8 cellular contexts compared by ENCODE assay signal in the genomic region with DNA sequence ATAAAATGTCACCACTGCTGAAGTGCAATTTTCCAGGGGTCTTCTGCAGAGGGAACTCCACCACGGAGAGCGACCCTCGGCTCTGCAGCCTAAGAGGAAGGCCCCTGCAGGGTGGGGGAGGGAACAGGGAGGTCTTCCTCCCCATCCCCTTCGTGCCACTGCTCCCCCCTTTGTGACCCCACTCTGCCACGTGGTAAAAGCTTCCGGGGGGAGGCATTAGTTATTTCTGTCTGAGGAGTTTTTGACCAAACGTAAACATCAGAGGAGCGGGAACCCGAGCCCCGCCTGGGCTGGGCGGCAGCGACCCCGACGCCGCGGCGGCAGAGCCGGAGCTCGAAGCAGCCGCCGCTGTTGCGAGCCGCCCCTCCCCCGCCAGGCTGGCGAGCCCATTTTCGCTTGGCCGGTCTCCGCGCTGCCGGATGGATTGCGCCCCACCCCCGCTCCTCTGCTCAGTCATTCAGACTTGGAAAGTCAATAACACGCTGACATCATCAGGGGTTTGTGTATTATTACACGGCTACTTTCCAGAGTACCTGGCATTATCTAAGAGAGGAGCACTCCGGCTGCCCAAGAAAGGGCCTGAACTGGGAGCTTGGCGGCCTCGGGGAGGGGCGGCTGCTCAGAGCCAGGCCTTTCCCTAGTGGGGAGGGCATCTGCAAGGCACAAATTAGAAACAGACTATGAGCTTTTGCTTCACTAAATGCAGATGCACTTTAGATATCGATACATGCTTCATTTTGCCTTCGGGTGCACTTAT.
DNase-seq lines count a peak whose midpoint lies in the region; ATAC-seq and TF ChIP-seq lines count a peak whose summit lies in the region.

No MANE protein-coding gene starts in this region.

- no peak for TF ChIP-seq CTCF in HFF-Myc (IDR thresholded peaks at IDR 0.05; ENCODE audit: low read depth, low read length, missing control alignments)
- TF ChIP-seq CTCF in gastroesophageal sphincter (IDR thresholded peaks at IDR 0.05): peak in 2 of 4 experiments; percentile 13 to 23

- CTCF ChIA-PET in activated naive CD4-positive, alpha-beta T cell treated with anti-CD3 and anti-CD28 coated beads, Interleukin-2, amount 10 ng/mL, durations not matched to agents 7 days and 5 days (lab: Charles Lee): interaction anchor here (0.7 to 2.7 kb wide), 10 partner anchors 14 to 419 kb away, joined by 3 to 21 read pairs (median 4); a partner anchor contains a TSS

- H3K4me3 Mint-ChIP-seq in activated naive CD4-positive, alpha-beta T cell treated with anti-CD3 and anti-CD28 coated beads, Interleukin-2, amount 10 ng/mL, durations not matched to agents 7 days and 5 days: peak overlapping the region; percentile 73

- H3K27me3 Mint-ChIP-seq in activated naive CD4-positive, alpha-beta T cell treated with anti-CD3 and anti-CD28 coated beads, Interleukin-2, amount 10 ng/mL, durations not matched to agents 7 days and 5 days: peaks cover 5% of the 10 kb centered on the region

- H3K27me3 ChIP-seq in SJSA1 (replicated peaks): no peaks in the 10 kb centered on the region
- H3K27me3 ChIP-seq in gastroesophageal sphincter: no peaks in the 10 kb centered on the region

- ATAC-seq in gastroesophageal sphincter: peak; percentile 91

- 0% methylated on average over 2 to 10 of the region's 40 CpGs for WGBS in gastroesophageal sphincter (ENCODE audit: low coverage in 1 of 2), 2 donors

- H3K36me3 ChIP-seq in SJSA1 (no peaks in the 10 kb centered on the region), gastroesophageal sphincter (no peaks in the 10 kb centered on the region)

- peak in 1 of 2 donors; percentile 5 for TF ChIP-seq POLR2A in gastroesophageal sphincter (IDR thresholded peaks at IDR 0.05)

- H3K36me3 Mint-ChIP-seq in activated naive CD4-positive, alpha-beta T cell treated with anti-CD3 and anti-CD28 coated beads, Interleukin-2, amount 10 ng/mL, durations not matched to agents 7 days and 5 days: peaks cover 1% of the 10 kb centered on the region

- H3K27ac Mint-ChIP-seq in activated naive CD4-positive, alpha-beta T cell treated with anti-CD3 and anti-CD28 coated beads, Interleukin-2, amount 10 ng/mL, durations not matched to agents 7 days and 5 days: peak overlapping the region; percentile 99

- peak; percentile 93 for DNase-seq in GM03348 (ENCODE audit: low spot score)
- DNase-seq in HFF-Myc (ENCODE audit: extremely low read depth, low read depth): peak; percentile 99
- peak; percentile 92 for DNase-seq in MV-4-11 (lab: John Stamatoyannopoulos, UW)
- peak; percentile 93 to 97 for DNase-seq in SJSA1 (ENCODE audit: low read depth in 1 of 2, low spot score in 2 of 2)
- DNase-seq in activated naive CD4-positive, alpha-beta T cell treated with anti-CD3 and anti-CD28 coated beads, Interleukin-2, amount 10 ng/mL, durations not matched to agents 7 days and 5 days: peak; percentile 94
- peak; percentile 97 for DNase-seq in non-pigmented ciliary epithelial cell (ENCODE audit: low read depth)
- DNase-seq in superior temporal gyrus (ENCODE audit: extremely low spot score): peak; percentile 98

- H3K4me3 ChIP-seq in HFF-Myc (replicated peaks; ENCODE audit: low read depth, low read length): peak overlapping the region; percentile 22
- peak overlapping the region; percentile 17 for H3K4me3 ChIP-seq in SJSA1
- peak overlapping the region; percentile 37 to 48 for H3K4me3 ChIP-seq in gastroesophageal sphincter

- peaks cover 43% of the 10 kb centered on the region for H3K4me1 ChIP-seq in SJSA1 (replicated peaks)
- H3K4me1 ChIP-seq in gastroesophageal sphincter: peaks cover 11 to 70% (median 52%) of the 10 kb centered on the region in 3 donors

- no peaks in the 10 kb centered on the region for H3K9me3 Mint-ChIP-seq in activated naive CD4-positive, alpha-beta T cell treated with anti-CD3 and anti-CD28 coated beads, Interleukin-2, amount 10 ng/mL, durations not matched to agents 7 days and 5 days

- peak overlapping the region; percentile 95 for H3K27ac ChIP-seq in SJSA1
- peak overlapping the region; percentile 76 to 90 (median 88) for H3K27ac ChIP-seq in gastroesophageal sphincter

- TF ChIP-seq EP300 in gastroesophageal sphincter (IDR thresholded peaks at IDR 0.05): peak; percentile 88

- H3K4me1 Mint-ChIP-seq in activated naive CD4-positive, alpha-beta T cell treated with anti-CD3 and anti-CD28 coated beads, Interleukin-2, amount 10 ng/mL, durations not matched to agents 7 days and 5 days: peaks cover 55% of the 10 kb centered on the region

- H3K9me3 ChIP-seq in SJSA1 (replicated peaks): no peaks in the 10 kb centered on the region
- no peaks in the 10 kb centered on the region for H3K9me3 ChIP-seq in gastroesophageal sphincter

Comparison
In these comparisons a context has a peak if more than half of its experiments do, and no peak if none do; other contexts are left out.
1. Peak in every context shown above with its lines: DNase-seq, ATAC-seq, H3K4me3 ChIP-seq and H3K27ac ChIP-seq.